ENCODE assay signal across 8 cellular contexts in the genomic region with DNA sequence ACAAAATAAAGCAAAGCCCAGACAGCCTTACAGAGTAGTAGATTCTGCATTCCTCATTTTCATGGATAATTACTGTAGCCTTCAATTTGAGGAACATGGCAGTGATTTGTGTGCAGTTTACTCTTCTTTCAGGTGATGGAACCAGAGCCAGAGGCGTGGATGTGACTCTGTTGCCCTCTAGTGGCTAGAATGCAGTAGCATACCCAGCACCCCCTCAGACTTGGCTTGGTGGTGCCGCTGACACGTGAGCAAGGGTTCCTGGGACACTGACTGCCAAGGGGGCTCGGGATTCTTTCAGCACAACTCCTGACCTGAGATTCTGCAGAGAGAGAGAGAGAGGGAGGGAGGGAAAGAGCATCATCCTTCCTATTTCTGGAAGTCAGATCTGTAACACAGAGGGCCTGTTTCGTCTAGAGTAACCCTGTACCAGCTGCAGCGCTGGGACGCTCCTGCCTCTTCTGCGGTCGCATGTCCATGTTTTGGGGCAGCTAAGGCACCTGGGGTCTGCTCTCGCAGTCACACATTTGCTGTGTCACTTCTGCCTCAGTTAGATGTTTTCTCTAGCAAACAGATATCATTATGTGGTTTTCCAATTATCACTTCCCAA.
DNase-seq lines count a peak whose midpoint lies in the region; ATAC-seq and TF ChIP-seq lines count a peak whose summit lies in the region.

No MANE protein-coding gene starts in this region.

- TF ChIP-seq CTCF in BE2C (IDR thresholded peaks at IDR 0.05; ENCODE audit: low read depth, low read length) (peak; percentile 100), endodermal cell (conservative IDR thresholded peaks at IDR 0.05) (peak; percentile 98)

- ATAC-seq in GM18861 (IDR thresholded peaks at IDR 0.05; ENCODE audit: unreplicated experiment) (peak; percentile 69), HG03025 (IDR thresholded peaks at IDR 0.05; ENCODE audit: low FRiP score, unreplicated experiment) (peak; percentile 84), memory B cell (ENCODE audit: low read depth) (peak; percentile 79)
- ATAC-seq in stimulated activated naive B cell treated with anti-CD40 and anti-IgM and Interleukin-4, amounts not matched to agents 10 μg/mL and 1 μg/mL and 100 μg/mL, for 72 hours (replicated peaks), result peak; percentile 92 to 97

- H3K27me3 Mint-ChIP-seq in endodermal cell (ENCODE audit: insufficient read depth) (peaks cover 20% of the 10 kb centered on the region), memory B cell (peaks cover 1% of the 10 kb centered on the region)
- H3K27me3 Mint-ChIP-seq in stimulated activated naive B cell treated with anti-CD40 and anti-IgM and Interleukin-4, amounts not matched to agents 10 μg/mL and 1 μg/mL and 100 μg/mL, for 72 hours, result peaks cover 13 to 22% of the 10 kb centered on the region in 2 donors

- DNase-seq in BE2C (peak; percentile 60), NCI-H2227 (lab: John Stamatoyannopoulos, UW; ENCODE audit: unreplicated experiment) (peak; percentile 79), endodermal cell (peak; percentile 92), memory B cell (ENCODE audit: low spot score in 2 of 2) (peak; percentile 4 to 25)
- DNase-seq in activated CD4-positive, alpha-beta T cell treated with anti-CD3 and anti-CD28 coated beads for 48 hours, result peak; percentile 65
- peak; percentile 21 for DNase-seq in stimulated activated naive B cell treated with anti-CD40 and anti-IgM and Interleukin-4, amounts not matched to agents 10 μg/mL and 1 μg/mL and 100 μg/mL, for 72 hours

- H3K4me1 Mint-ChIP-seq in endodermal cell (peaks cover 6% of the 10 kb centered on the region), memory B cell (peaks cover 2% of the 10 kb centered on the region)
- peaks cover 0 to 1% of the 10 kb centered on the region in 2 donors for H3K4me1 Mint-ChIP-seq in stimulated activated naive B cell treated with anti-CD40 and anti-IgM and Interleukin-4, amounts not matched to agents 10 μg/mL and 1 μg/mL and 100 μg/mL, for 72 hours

- H3K36me3 Mint-ChIP-seq in endodermal cell (ENCODE audit: low read depth) (no peaks in the 10 kb centered on the region), memory B cell (no peaks in the 10 kb centered on the region)
- no peaks in the 10 kb centered on the region for H3K36me3 Mint-ChIP-seq in stimulated activated naive B cell treated with anti-CD40 and anti-IgM and Interleukin-4, amounts not matched to agents 10 μg/mL and 1 μg/mL and 100 μg/mL, for 72 hours

- H3K4me3 ChIP-seq in BE2C (ENCODE audit: low read depth, low read length) (no peak overlapping the region), endodermal cell (ENCODE audit: low read length) (no peak overlapping the region)

- H3K4me3 Mint-ChIP-seq in endodermal cell (peak overlapping the region; percentile 34), memory B cell (no peak overlapping the region)
- no peak overlapping the region for H3K4me3 Mint-ChIP-seq in stimulated activated naive B cell treated with anti-CD40 and anti-IgM and Interleukin-4, amounts not matched to agents 10 μg/mL and 1 μg/mL and 100 μg/mL, for 72 hours

- WGBS in endodermal cell (ENCODE audit: insufficient coverage in 1 of 2, insufficient read length in 1 of 2), 2 experiments, result 57 to 85% methylated on average over 5 to 10 of the region's 10 CpGs

- H3K27ac Mint-ChIP-seq in endodermal cell (no peak overlapping the region), memory B cell (no peak overlapping the region)
- no peak overlapping the region for H3K27ac Mint-ChIP-seq in stimulated activated naive B cell treated with anti-CD40 and anti-IgM and Interleukin-4, amounts not matched to agents 10 μg/mL and 1 μg/mL and 100 μg/mL, for 72 hours

- no peak overlapping the region for H3K9ac ChIP-seq in endodermal cell (ENCODE audit: extremely low read depth, low read length, poor library complexity, severe bottlenecking)

- H3K9me3 Mint-ChIP-seq in endodermal cell, result no peaks in the 10 kb centered on the region
- no peaks in the 10 kb centered on the region for H3K9me3 Mint-ChIP-seq in memory B cell
- H3K9me3 Mint-ChIP-seq in stimulated activated naive B cell treated with anti-CD40 and anti-IgM and Interleukin-4, amounts not matched to agents 10 μg/mL and 1 μg/mL and 100 μg/mL, for 72 hours, result no peaks in the 10 kb centered on the region

- no peaks in the 10 kb centered on the region for H3K4me1 ChIP-seq in BE2C
- peaks cover 4% of the 10 kb centered on the region for H3K4me1 ChIP-seq in endodermal cell (ENCODE audit: control insufficient read depth, insufficient read depth, low read length)

- H3K36me3 ChIP-seq in BE2C (no peaks in the 10 kb centered on the region), endodermal cell (ENCODE audit: control insufficient read depth, insufficient read depth, low read length) (no peaks in the 10 kb centered on the region)

- H3K9me3 ChIP-seq in BE2C (no peaks in the 10 kb centered on the region), endodermal cell (ENCODE audit: control insufficient read depth, low read length) (no peaks in the 10 kb centered on the region)

- H3K27ac ChIP-seq in endodermal cell (ENCODE audit: low read depth, low read length), result no peak overlapping the region

- H3K27me3 ChIP-seq in BE2C, result no peaks in the 10 kb centered on the region
- H3K27me3 ChIP-seq in endodermal cell (ENCODE audit: control insufficient read depth, insufficient read depth, low read length, poor library complexity, severe bottlenecking), result peaks cover 6% of the 10 kb centered on the region

Comparison
In these comparisons a context has a peak if more than half of its experiments do, and no peak if none do; other contexts are left out.
1. DNase-seq: peak in every context shown above with its lines; median percentile 92 in endodermal cell; 79 in NCI-H2227; 65 in activated CD4-positive, alpha-beta T cell treated with anti-CD3 and anti-CD28 coated beads for 48 hours; 60 in BE2C; 21 in stimulated activated naive B cell treated with anti-CD40 and anti-IgM and Interleukin-4, amounts not matched to agents 10 μg/mL and 1 μg/mL and 100 μg/mL, for 72 hours; 14 in memory B cell.